2 cellular contexts compared by ENCODE assay signal in genomic region chr2:9101763-9102425, GRCh38.
TF ChIP-seq lines count a peak whose summit lies in the region.

No MANE protein-coding gene starts in this region.

TF ChIP-seq in HepG2, 621 proteins besides CTCF, POLR2A, EP300 and RAD21:
- TF ChIP-seq ZNF629 (CRISPR knock-in tag; conservative IDR thresholded peaks at IDR 0.05) (peak; percentile 72; the same call in 1 of the 2 replicates), RCOR2 (CRISPR knock-in tag; IDR thresholded peaks at IDR 0.05) (no peak), ZFP82 (CRISPR knock-in tag; IDR thresholded peaks at IDR 0.05; ENCODE audit: borderline replicate concordance) (no peak)

TF ChIP-seq in H1, 55 proteins besides CTCF, POLR2A, EP300 and RAD21:
- no peak for TF ChIP-seq ATF2 (IDR thresholded peaks at IDR 0.05; ENCODE audit: low read length)
- peak; percentile 75; the same call in 1 of the 2 replicates for TF ChIP-seq KDM1A (IDR thresholded peaks at IDR 0.05; ENCODE audit: borderline replicate concordance, low read length)
